In genomic region chr4:42436950-42437349, GRCh38 we compare ENCODE assay signal across 27 cellular contexts. TPM values are rescaled to one million over a fixed set of nuclear protein-coding genes. Genes with fewer than 3 reads are reported as not detected.
"Had no signal": no experiment of that assay in that cellular context is flagged by ENCODE, and none has a peak within 500 bp of the region (broad histone marks: within the 10 kb centered on the region; RNA-seq: fewer than 3 reads in every experiment).

No MANE protein-coding gene starts in this region.

- FAIRE-seq: bronchial epithelial cell, K562, TTC549 had no signal

- ATAC-seq: activated CD8-positive, alpha-beta memory T cell treated with anti-CD3 and anti-CD28 coated beads, Interleukin-2, amount 10 ng/mL, durations not matched to agents 7 days and 5 days; activated naive CD8-positive, alpha-beta T cell treated with anti-CD3 and anti-CD28 coated beads, Interleukin-2, amount 50 U/mL, for 24 hours; K562; PC-3 had no signal

- H3K27me3 ChIP-seq: Peyer's patch had no signal

- H3K4me1 ChIP-seq: Peyer's patch had no signal

- H3K4me3 ChIP-seq: K562, Peyer's patch had no signal

- H3K27ac ChIP-seq: Peyer's patch had no signal

- H3K9me3 ChIP-seq: Peyer's patch had no signal

- DNase-seq: activated CD4-positive, alpha-beta memory T cell treated with anti-CD3 and anti-CD28 coated beads, Interleukin-2, amount 10 ng/mL, durations not matched to agents 7 days and 5 days; activated CD4-positive, alpha-beta T cell treated with anti-CD3 and anti-CD28 coated beads, Interleukin-2, amount 50 U/mL, for 1 hour; activated CD8-positive, alpha-beta memory T cell treated with anti-CD3 and anti-CD28 coated beads for 24 hours; activated CD8-positive, alpha-beta memory T cell treated with anti-CD3 and anti-CD28 coated beads, Interleukin-2, amount 10 ng/mL, durations not matched to agents 7 days and 5 days; activated CD8-positive, alpha-beta memory T cell treated with anti-CD3 and anti-CD28 coated beads, Interleukin-2, amount 50 U/mL, for 48 hours; activated effector memory CD4-positive, alpha-beta T cell treated with Interleukin-2 at 50 U/mL for 16 hours; activated naive CD4-positive, alpha-beta T cell treated with anti-CD3 and anti-CD28 coated beads, Interleukin-2, amount 10 ng/mL, durations not matched to agents 7 days and 5 days; activated naive CD8-positive, alpha-beta T cell treated with anti-CD3 and anti-CD28 coated beads, Interleukin-2, amount 50 U/mL, for 24 hours; activated T-cell treated with anti-CD3 and anti-CD28 coated beads, Interleukin-2, amount 50 U/mL, for 48 hours; anterior cingulate cortex; central memory CD4-positive, alpha-beta T cell; NCI-H1092 treated with DMSO at 0.1 percent for 48 hours; NCI-H1417; NCI-H187 treated with DMSO at 0.1 percent for 48 hours; NCI-H2081; NCI-H345; NCI-H524 treated with DMSO at 0.1 percent for 48 hours; NCI-H748 treated with DMSO at 0.1 percent for 48 hours; NK-92 treated with Interleukin-12 subunit alpha and Interleukin-12 subunit beta, amount 100 ng/mL, for 24 hours; PC-3; Peyer's patch; RPMI8226; SIG-M5 had no signal

RNA-seq across cellular contexts. Expression of gene SHISA3, which starts 39.7 kb away (rescaled TPM):
- total RNA-seq: bronchial epithelial cell, K562, SK-MEL-5 had no signal
- polyA plus RNA-seq: K562 had no signal
